7 cellular contexts compared by ENCODE assay signal in genomic region chr1:218330043-218330623, GRCh38. TPM values are rescaled to one million over a fixed set of nuclear protein-coding genes. Genes with fewer than 3 reads are reported as not detected.
DNase-seq lines count a peak whose midpoint lies in the region; ATAC-seq, FAIRE-seq and TF ChIP-seq lines count a peak whose summit lies in the region.

No MANE protein-coding gene starts in this region.

- in situ Hi-C loops in GM12878 (cut with MboI), result no loop called here

- no TSS peak for BruUV-seq in GM12878 (replicated peaks; lab: Mats Ljungman, UMichigan)

- WGBS in GM12878 (ENCODE audit: insufficient coverage, insufficient replicate concordance, low lambda C conversion rate, missing lambda C conversion rate), result 39% methylated on average over 4 of the region's 4 CpGs

- peak; percentile 55 for TF ChIP-seq CTCF in GM10248 (IDR thresholded peaks at IDR 0.05; ENCODE audit: control extremely low read depth, extremely low read depth, low read depth, missing control alignments)
- TF ChIP-seq CTCF in GM12878 (IDR thresholded peaks at IDR 0.05 in 2 of 3, conservative IDR thresholded peaks at IDR 0.05 in 1 of 3; ENCODE audit: control insufficient read depth in 2 of 3, extremely low read depth in 1 of 3, insufficient read depth in 1 of 3, low read depth in 3 of 3, low read length in 3 of 3), result peak; percentile 36 to 69 (median 39); a peak in 5 of 6 replicates

- RAD21 ChIA-PET in GM12878 (lab: Charles Lee; ENCODE audit: unreplicated experiment), result interaction anchor here (1.8 kb wide), 1 partner anchor 8 kb away, joined by 9 read pairs; no protein-coding TSS in a partner anchor

- H3K27me3 ChIP-seq in H7 (ENCODE audit: control insufficient read depth, insufficient read depth, low read length) (no peaks in the 10 kb centered on the region), GM12878 (replicated peaks in 1 of 2; ENCODE audit: control insufficient read depth in 2 of 2, insufficient read depth in 2 of 2, low read length in 1 of 2) (no peaks in the 10 kb centered on the region)

- SMC1A ChIA-PET in GM12878 (lab: Charles Lee; ENCODE audit: uncharacterized antibody, unreplicated experiment), result interaction anchor here (0.8 to 1.3 kb wide), 7 partner anchors 11 to 1331 kb away, joined by 3 to 4 read pairs (median 3); no protein-coding TSS in a partner anchor

- intact Hi-C loops in GM12878 (cut with micrococcal nuclease; ENCODE audit: unreplicated experiment), result loop anchor here (1.0 to 10.0 kb wide), 5 partner anchors 191 to 1482 kb away; no protein-coding TSS in a partner anchor
- intact Hi-C loops in left colon (cut with DNase I, micrococcal nuclease), result loop anchor here in 1 of 2 donors (5.0 to 10.0 kb wide), 4 partner anchors 192 to 1485 kb away; no protein-coding TSS in a partner anchor

- H3K9ac ChIP-seq in GM12878 (ENCODE audit: control insufficient read depth, insufficient read depth, low read length), result no peak overlapping the region

- no peaks in the 10 kb centered on the region for H4K20me1 ChIP-seq in GM12878 (ENCODE audit: control insufficient read depth, insufficient read depth)

- FAIRE-seq in GM12878 (lab: Jason Lieb, UNC), result peak; percentile 68

- POLR2A ChIA-PET in GM10248 (lab: Yijun Ruan, JAX), result no interaction called here
- POLR2A ChIA-PET in GM12878 (lab: Charles Lee), result no interaction called here

- H3K27ac ChIP-seq in GM12878 (ENCODE audit: control insufficient read depth, insufficient read depth), result no peak overlapping the region

- H3K9me3 ChIP-seq in GM12878 (replicated peaks; ENCODE audit: control insufficient read depth, insufficient read depth, low read length), result no peaks in the 10 kb centered on the region

- H2AFZ ChIP-seq in GM12878 (ENCODE audit: control insufficient read depth, low read depth, low read length), result no peak overlapping the region

- no peak overlapping the region for H3K4me3 ChIP-seq in H7 (ENCODE audit: insufficient read depth, low read depth, low read length)
- H3K4me3 ChIP-seq in GM12878, result no peak overlapping the region

- no peak overlapping the region for H3K4me2 ChIP-seq in GM12878 (ENCODE audit: control insufficient read depth, insufficient read depth)

- H3K36me3 ChIP-seq in H7 (replicated peaks; ENCODE audit: control insufficient read depth, insufficient read depth, low read length) (no peaks in the 10 kb centered on the region; the same call in 1 of the 2 replicates), GM12878 (ENCODE audit: control insufficient read depth in 2 of 2, insufficient read depth in 2 of 2, low read length in 1 of 2) (no peaks in the 10 kb centered on the region)

- DNase-seq in GM10248 (ENCODE audit: extremely low spot score), result peak; percentile 48
- peak; percentile 37 for DNase-seq in H7
- peak; percentile 52 for DNase-seq in NCI-H1694 (lab: John Stamatoyannopoulos, UW)
- DNase-seq in GM12878 (ENCODE audit: low read depth, low spot score), result no peak
- DNase-seq in left colon, result no peak
- DNase-seq in ureter (ENCODE audit: low spot score), result no peak
- no peak for DNase-seq in mesenteric fat pad (ENCODE audit: low spot score)

- TF ChIP-seq POLR2A in GM12878 (IDR thresholded peaks at IDR 0.05; ENCODE audit: low read depth, low read length), result no peak

- CTCF ChIA-PET in GM10248 (lab: Yijun Ruan, JAX) (interaction anchor here (0.6 to 2.1 kb wide), 25 partner anchors 9 to 1686 kb away, joined by 3 to 14 read pairs (median 4); partner anchors contain the start of genes RRP15 and TGFB2), GM12878 (lab: Yijun Ruan, JAX) (interaction anchor here (0.6 to 2.4 kb wide), 24 partner anchors 9 to 1639 kb away, joined by 3 to 12 read pairs (median 4); no protein-coding TSS in a partner anchor)

- H3K4me1 ChIP-seq in GM12878 (ENCODE audit: control insufficient read depth, insufficient read depth, low read length), result no peaks in the 10 kb centered on the region

- H3K79me2 ChIP-seq in GM12878 (ENCODE audit: control insufficient read depth, insufficient read depth, low read length), result no peaks in the 10 kb centered on the region

- no peak for TF ChIP-seq EP300 in GM12878 (IDR thresholded peaks at IDR 0.05; ENCODE audit: borderline replicate concordance in 1 of 2, control insufficient read depth in 1 of 2, low read depth in 2 of 2, low read length in 2 of 2)

- peak; percentile 71 for TF ChIP-seq RAD21 in GM12878 (IDR thresholded peaks at IDR 0.05; ENCODE audit: insufficient read depth, low read depth, low read length)

- ATAC-seq in GM12878 (peak; percentile 76), left colon (peak; percentile 47)

TF ChIP-seq in GM12878, 131 proteins besides CTCF, POLR2A, EP300 and RAD21:
- TF ChIP-seq REST (IDR thresholded peaks at IDR 0.05; ENCODE audit: low read depth, low read length) (no peak), SMC3 (IDR thresholded peaks at IDR 0.05; ENCODE audit: borderline replicate concordance, low read length) (peak; percentile 48; the same call in 1 of the 2 replicates)

RNA-seq across cellular contexts. Expression of gene TGFB2, which starts 15.0 kb away (rescaled TPM):
- total RNA-seq in H7 (2014; rRNA removed; shearing (Covaris generic)), result 0.67 and 2.1 TPM in 2 replicates
- total RNA-seq in GM12878 (2013; cell fraction: nucleolus; rRNA removed), result not detected in 2 replicates
- total RNA-seq in GM12878 (2014; rRNA removed) (0.16 TPM in 1 of 2 replicates, not detected in the other), GM12878 (2014; rRNA removed; fragmentation: Illumina TruSeq; extraction: Trizol) (0.04 and 0.18 TPM in 2 replicates), GM12878 (2021) (0.35 TPM in 1 of 2 replicates, not detected in the other), left colon (1 to 10 TPM in 1 of 2 donors, under 1 TPM in 1; 0.49 to 2.5 TPM), ureter (17.4 TPM), mesenteric fat pad (1.6 TPM)
- polyA plus RNA-seq in GM12878 (2011; ENCODE audit: low read depth), result not detected
- polyA plus RNA-seq in GM12878 (2011; rRNA removed) (0.03 TPM in 2 replicates), GM12878 (2014; fragmentation: Illumina TruSeq; extraction: Trizol) (0.03 TPM in 1 of 2 replicates, not detected in the other), GM12878 (2014; fragmentation: Nextera tagmentation; extraction: Ambion mirVana) (not detected), GM12878 (2014; rRNA removed) (not detected in 2 replicates), GM12878 (2016; fragmentation: Nextera tagmentation; extraction: Ambion mirVana) (under 1 TPM in 1 of 2 experiments, not detected in 1; 0.11 TPM)
- not detected in 2 replicates for polyA plus RNA-seq in GM12878 (2011; cell fraction: cytosol; rRNA removed)
- polyA plus RNA-seq in GM12878 (2011; cell fraction: nucleus; rRNA removed), result 0.03 and 0.04 TPM in 2 replicates
- polyA plus RNA-seq in GM12878 (2012), result not detected in 2 replicates
- not detected in 2 replicates for polyA minus RNA-seq in GM12878 (2011; rRNA and poly(A)+ RNA removed)
- polyA minus RNA-seq in GM12878 (2011; cell fraction: cytosol; rRNA and poly(A)+ RNA removed), result not detected in 2 replicates
- polyA minus RNA-seq in GM12878 (2011; cell fraction: nucleus; rRNA and poly(A)+ RNA removed), result under 0.01 and 0.29 TPM in 2 replicates

RNA-seq across cellular contexts. Expression of gene RRP15, which starts 45.0 kb away (rescaled TPM):
- 15.5 and 18.6 TPM in 2 replicates for total RNA-seq in H7 (2014; rRNA removed; shearing (Covaris generic))
- 21.2 and 32.4 TPM in 2 replicates for total RNA-seq in GM12878 (2013; cell fraction: nucleolus; rRNA removed)
- total RNA-seq in GM12878 (2014; rRNA removed), result 6.4 and 8.6 TPM in 2 replicates
- 17.1 and 18.4 TPM in 2 replicates for total RNA-seq in GM12878 (2014; rRNA removed; fragmentation: Illumina TruSeq; extraction: Trizol)
- total RNA-seq in GM12878 (2021), result 21.0 and 21.2 TPM in 2 replicates
- 2.2 TPM for polyA plus RNA-seq in GM12878 (2011; ENCODE audit: low read depth)
- 9.8 and 11.3 TPM in 2 replicates for polyA plus RNA-seq in GM12878 (2011; rRNA removed)
- 0.88 and 1.1 TPM in 2 replicates for polyA plus RNA-seq in GM12878 (2011; cell fraction: cytosol; rRNA removed)
- 1.9 and 2.0 TPM in 2 replicates for polyA plus RNA-seq in GM12878 (2011; cell fraction: nucleus; rRNA removed)
- 6.5 and 7.4 TPM in 2 replicates for polyA plus RNA-seq in GM12878 (2012)
- polyA plus RNA-seq in GM12878 (2014; fragmentation: Illumina TruSeq; extraction: Trizol), result 13.0 and 20.2 TPM in 2 replicates
- 10 to 100 TPM; 29.4 to 34.3 TPM for polyA plus RNA-seq in GM12878 (2014; fragmentation: Nextera tagmentation; extraction: Ambion mirVana)
- polyA plus RNA-seq in GM12878 (2014; rRNA removed), result 4.3 and 5.6 TPM in 2 replicates
- polyA plus RNA-seq in GM12878 (2016; fragmentation: Nextera tagmentation; extraction: Ambion mirVana), result 10 to 100 TPM; 37.6 to 37.8 TPM
- 2.0 TPM in 2 replicates for polyA minus RNA-seq in GM12878 (2011; rRNA and poly(A)+ RNA removed)
- polyA minus RNA-seq in GM12878 (2011; cell fraction: cytosol; rRNA and poly(A)+ RNA removed), result 1.2 and 2.2 TPM in 2 replicates
- polyA minus RNA-seq in GM12878 (2011; cell fraction: nucleus; rRNA and poly(A)+ RNA removed), result 3.5 and 5.0 TPM in 2 replicates
- total RNA-seq in left colon, result 10 to 100 TPM in 1 of 2 donors, 1 to 10 TPM in 1; 7.6 to 13.4 TPM
- total RNA-seq in ureter, result 28.9 TPM
- 26.6 TPM for total RNA-seq in mesenteric fat pad

Comparison
In these comparisons a context has a peak if more than half of its experiments do, and no peak if none do; other contexts are left out.
1. DNase-seq: peak in GM10248 (single experiment), H7 (single experiment) and NCI-H1694 (single experiment); none in GM12878 (single experiment), left colon (0 of 2), ureter (single experiment) and mesenteric fat pad (single experiment).